In genomic region chr1:28775121-28775942, GRCh38 we compare ENCODE assay signal across 8 cellular contexts. TPM values are rescaled to one million over a fixed set of nuclear protein-coding genes. Genes with fewer than 3 reads are reported as not detected.
A peak's percentile ranks its signal among the peaks of the same experiment; 100 is the strongest.
DNase-seq lines count a peak whose midpoint lies in the region; ATAC-seq lines count a peak whose summit lies in the region.

No MANE protein-coding gene starts in this region.

- no peaks in the 10 kb centered on the region for H3K27me3 ChIP-seq in CD4-positive, alpha-beta memory T cell (ENCODE audit: insufficient read depth, low read length)
- no peaks in the 10 kb centered on the region for H3K27me3 ChIP-seq in duodenal mucosa (ENCODE audit: control insufficient read depth in 1 of 2, insufficient read depth in 2 of 2, low read length in 2 of 2)

- peak overlapping the region; percentile 70 to 93 (median 87) for H3K27ac Mint-ChIP-seq in CD4-positive, alpha-beta memory T cell
- no peak overlapping the region for H3K27ac Mint-ChIP-seq in activated CD4-positive, alpha-beta memory T cell treated with anti-CD3 and anti-CD28 coated beads, Interleukin-2, amount 10 ng/mL, durations not matched to agents 7 days and 5 days

- H3K4me3 Mint-ChIP-seq in CD4-positive, alpha-beta memory T cell = peak overlapping the region; percentile 81 to 91 (median 85)
- peak overlapping the region; percentile 66 for H3K4me3 Mint-ChIP-seq in activated CD4-positive, alpha-beta memory T cell treated with anti-CD3 and anti-CD28 coated beads, Interleukin-2, amount 10 ng/mL, durations not matched to agents 7 days and 5 days

- H3K4me3 ChIP-seq in CD4-positive, alpha-beta memory T cell (ENCODE audit: low read length in 2 of 2) = peak overlapping the region; percentile 8 to 64
- peak overlapping the region; percentile 66 to 77 for H3K4me3 ChIP-seq in duodenal mucosa (ENCODE audit: low read depth in 1 of 2, low read length in 2 of 2)

- peaks cover 0 to 7% of the 10 kb centered on the region in 2 donors for H3K36me3 Mint-ChIP-seq in CD4-positive, alpha-beta memory T cell
- H3K36me3 Mint-ChIP-seq in activated CD4-positive, alpha-beta memory T cell treated with anti-CD3 and anti-CD28 coated beads, Interleukin-2, amount 10 ng/mL, durations not matched to agents 7 days and 5 days (ENCODE audit: low read depth) = peaks cover 14% of the 10 kb centered on the region

- H3K9me3 ChIP-seq in CD4-positive, alpha-beta memory T cell (ENCODE audit: control insufficient read depth in 1 of 2, low read length in 2 of 2) = no peaks in the 10 kb centered on the region
- no peaks in the 10 kb centered on the region for H3K9me3 ChIP-seq in duodenal mucosa (ENCODE audit: control insufficient read depth in 1 of 2, low read length in 2 of 2)

- H3K9me3 Mint-ChIP-seq in CD4-positive, alpha-beta memory T cell = peaks cover 0 to 1% (median 0%) of the 10 kb centered on the region in 8 donors
- no peaks in the 10 kb centered on the region for H3K9me3 Mint-ChIP-seq in activated CD4-positive, alpha-beta memory T cell treated with anti-CD3 and anti-CD28 coated beads, Interleukin-2, amount 10 ng/mL, durations not matched to agents 7 days and 5 days

- H3K27me3 Mint-ChIP-seq in CD4-positive, alpha-beta memory T cell = no peaks in the 10 kb centered on the region
- peaks cover 6% of the 10 kb centered on the region for H3K27me3 Mint-ChIP-seq in activated CD4-positive, alpha-beta memory T cell treated with anti-CD3 and anti-CD28 coated beads, Interleukin-2, amount 10 ng/mL, durations not matched to agents 7 days and 5 days

- CTCF ChIA-PET in CD4-positive, alpha-beta memory T cell (lab: Charles Lee; ENCODE audit: partially characterized antibody) = interaction anchor here (0.7 to 2.9 kb wide), 16 partner anchors 9 to 527 kb away, joined by 3 to 40 read pairs (median 4); partner anchors contain the start of genes RNU11, SRSF4, TAF12 and YTHDF2
- CTCF ChIA-PET in activated CD4-positive, alpha-beta memory T cell treated with anti-CD3 and anti-CD28 coated beads, Interleukin-2, amount 10 ng/mL, durations not matched to agents 7 days and 5 days (lab: Charles Lee) = interaction anchor here (0.9 to 3.3 kb wide), 10 partner anchors 8 to 427 kb away, joined by 3 to 26 read pairs (median 4); partner anchors contain the start of genes GMEB1, RNU11, SRSF4 and YTHDF2

- peaks cover 6% of the 10 kb centered on the region for H3K4me1 ChIP-seq in CD4-positive, alpha-beta memory T cell (ENCODE audit: insufficient read depth, low read length)
- peaks cover 4 to 10% of the 10 kb centered on the region in 2 donors for H3K4me1 ChIP-seq in duodenal mucosa (ENCODE audit: control insufficient read depth in 1 of 2, insufficient read depth in 2 of 2, low read length in 2 of 2)

- peak overlapping the region; percentile 45 to 50 for H3K9ac ChIP-seq in duodenal mucosa (ENCODE audit: low read depth in 1 of 2, low read length in 2 of 2)

- H3K27ac ChIP-seq in CD4-positive, alpha-beta memory T cell (ENCODE audit: low read depth, low read length) = peak overlapping the region; percentile 28
- H3K27ac ChIP-seq in duodenal mucosa (ENCODE audit: low read depth, low read length) = peak overlapping the region; percentile 38

- POLR2A ChIA-PET in CD4-positive, alpha-beta memory T cell (lab: Charles Lee; ENCODE audit: partially characterized antibody) = interaction anchor here (0.5 to 2.6 kb wide), 19 partner anchors 8 to 530 kb away, joined by 3 to 22 read pairs (median 6); partner anchors contain the start of genes GMEB1, MED18, RCC1 and RNU11
- POLR2A ChIA-PET in activated CD4-positive, alpha-beta memory T cell treated with anti-CD3 and anti-CD28 coated beads, Interleukin-2, amount 10 ng/mL, durations not matched to agents 7 days and 5 days (lab: Charles Lee) = interaction anchor here (0.6 to 4.4 kb wide), 10 partner anchors 10 to 407 kb away, joined by 3 to 18 read pairs (median 7); partner anchors contain the start of genes GMEB1, RNU11, SRSF4 and TAF12

- intact Hi-C loops in CD4-positive, alpha-beta memory T cell (cut with micrococcal nuclease) = no loop called here

- no peaks in the 10 kb centered on the region for H3K36me3 ChIP-seq in CD4-positive, alpha-beta memory T cell (ENCODE audit: insufficient read depth, low read length)
- H3K36me3 ChIP-seq in duodenal mucosa (ENCODE audit: control insufficient read depth in 1 of 2, insufficient read depth in 2 of 2, low read length in 2 of 2) = peaks cover 3 to 9% of the 10 kb centered on the region in 2 donors

- H3K4me1 Mint-ChIP-seq in CD4-positive, alpha-beta memory T cell = peaks cover 5 to 13% (median 9%) of the 10 kb centered on the region in 4 donors
- peaks cover 10% of the 10 kb centered on the region for H3K4me1 Mint-ChIP-seq in activated CD4-positive, alpha-beta memory T cell treated with anti-CD3 and anti-CD28 coated beads, Interleukin-2, amount 10 ng/mL, durations not matched to agents 7 days and 5 days

- ATAC-seq in HG03354 (IDR thresholded peaks at IDR 0.05; ENCODE audit: poor library complexity, severe bottlenecking, unreplicated experiment) (no peak), GM21576 (IDR thresholded peaks at IDR 0.05; ENCODE audit: unreplicated experiment) (no peak)

- peak; percentile 66 to 81 (median 74) for DNase-seq in CD4-positive, alpha-beta memory T cell
- DNase-seq in NCI-H1105 treated with DMSO at 0.1 percent for 48 hours (lab: John Stamatoyannopoulos, UW) = peak; percentile 77
- DNase-seq in activated CD4-positive, alpha-beta memory T cell treated with anti-CD3 and anti-CD28 coated beads, Interleukin-2, amount 10 ng/mL, durations not matched to agents 7 days and 5 days = peak; percentile 71
- DNase-seq in lung microvascular endothelial cell (ENCODE audit: low read depth in 2 of 2) = peak; percentile 56 to 79
- peak; percentile 28 for DNase-seq in stimulated activated CD8-positive, alpha-beta memory T cell treated with anti-CD3 and anti-CD28 coated beads, Interleukin-12 subunit alpha, Interleukin-12 subunit beta, amount 100 ng/mL, for 24 hours (ENCODE audit: extremely low read depth)

RNA-seq across cellular contexts. Expression of gene OPRD1, which starts 36.6 kb away (rescaled TPM):
- total RNA-seq in CD4-positive, alpha-beta memory T cell = not detected
- under 1 TPM in 1 of 2 donors, not detected in 1; 0.03 TPM for polyA plus RNA-seq in CD4-positive, alpha-beta memory T cell
- total RNA-seq in activated CD4-positive, alpha-beta memory T cell treated with anti-CD3 and anti-CD28 coated beads, Interleukin-2, amount 10 ng/mL, durations not matched to agents 7 days and 5 days = not detected
- total RNA-seq in lung microvascular endothelial cell = not detected in 2 replicates

RNA-seq across cellular contexts. Expression of gene YTHDF2, which starts 38.6 kb away (rescaled TPM):
- 10 to 100 TPM; 65.1 to 76.8 TPM for total RNA-seq in CD4-positive, alpha-beta memory T cell
- polyA plus RNA-seq in CD4-positive, alpha-beta memory T cell = 100 to 1,000 TPM; 124 to 173 TPM
- 10 to 100 TPM; 69.9 to 70.9 TPM for total RNA-seq in activated CD4-positive, alpha-beta memory T cell treated with anti-CD3 and anti-CD28 coated beads, Interleukin-2, amount 10 ng/mL, durations not matched to agents 7 days and 5 days
- total RNA-seq in lung microvascular endothelial cell = 60.1 and 76.0 TPM in 2 replicates
